In the genomic region with DNA sequence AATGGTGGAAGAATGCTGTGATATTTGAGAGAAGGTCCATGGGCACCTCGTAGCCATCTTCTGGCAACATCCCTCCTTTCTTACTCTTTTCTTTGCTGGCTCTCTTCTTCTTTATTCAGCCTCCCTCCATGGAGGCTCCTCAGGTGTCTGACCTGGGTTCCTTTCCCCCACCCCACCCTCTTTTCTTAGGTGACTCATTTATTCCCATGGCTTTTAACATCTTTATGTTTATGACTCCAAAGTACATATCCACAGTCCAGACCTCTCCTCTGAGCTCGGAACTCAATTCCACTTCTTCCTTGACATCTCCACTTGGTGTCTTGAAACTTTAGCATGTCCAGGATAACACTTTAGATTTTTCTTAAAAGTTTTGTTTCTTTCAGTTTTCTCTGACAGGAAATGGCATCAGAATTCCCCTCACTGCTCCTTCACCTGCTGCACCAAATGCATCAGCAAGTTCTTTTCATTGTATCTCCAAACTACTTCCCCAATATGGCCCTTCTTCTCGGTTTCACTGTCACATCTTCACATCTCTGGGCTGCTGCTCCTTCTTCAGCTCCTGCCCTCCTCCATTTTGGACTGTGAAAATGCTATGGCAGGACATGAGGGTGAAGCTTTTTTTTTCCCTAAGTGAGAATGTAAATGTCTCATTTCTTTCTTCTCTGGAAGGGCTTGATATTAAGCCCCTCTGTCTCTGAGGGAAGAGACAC, we compare ENCODE assay signal across 22 cellular contexts.
DNase-seq lines count a peak whose midpoint lies in the region; ATAC-seq and TF ChIP-seq lines count a peak whose summit lies in the region.
"Had no signal": no experiment of that assay in that cellular context is flagged by ENCODE, and none has a peak within 500 bp of the region (broad histone marks: within the 10 kb centered on the region; RNA-seq: fewer than 3 reads in every experiment).

No MANE protein-coding gene starts in this region.

- H3K9me3 Mint-ChIP-seq in activated B cell treated with CpG ODN at 0.5 μM for 24 hours = no peaks in the 10 kb centered on the region
- H3K9me3 Mint-ChIP-seq: CD14-positive monocyte, mesothelial cell of epicardium had no signal

- peaks cover 28% of the 10 kb centered on the region for H3K4me1 Mint-ChIP-seq in activated B cell treated with CpG ODN at 0.5 μM for 24 hours

- no peaks in the 10 kb centered on the region for H3K27me3 ChIP-seq in GM06990 (replicated peaks; ENCODE audit: control insufficient read depth, insufficient read depth, low read length)
- H3K27me3 ChIP-seq: Peyer's patch, vagina had no signal

- POLR2A ChIA-PET in activated B cell treated with CpG ODN at 0.5 μM for 24 hours (lab: Charles Lee) = interaction anchor here (0.6 to 0.8 kb wide), 3 partner anchors 137 to 1945 kb away, joined by 3 to 6 read pairs (median 4); partner anchors contain the start of gene DNAJB4

- no peaks in the 10 kb centered on the region for H3K27me3 Mint-ChIP-seq in activated B cell treated with CpG ODN at 0.5 μM for 24 hours

- H3K27ac Mint-ChIP-seq in activated B cell treated with CpG ODN at 0.5 μM for 24 hours = peak overlapping the region; percentile 53
- H3K27ac Mint-ChIP-seq: CD14-positive monocyte, mesothelial cell of epicardium had no signal

- H3K36me3 ChIP-seq in GM06990 (ENCODE audit: control insufficient read depth, insufficient read depth, low read length) = no peaks in the 10 kb centered on the region
- H3K36me3 ChIP-seq: Peyer's patch, vagina had no signal

- ATAC-seq in GM18873 (IDR thresholded peaks at IDR 0.05; ENCODE audit: low FRiP score, unreplicated experiment) (peak; percentile 31), HG02884 (IDR thresholded peaks at IDR 0.05; ENCODE audit: unreplicated experiment) (peak; percentile 32), activated B cell treated with CpG ODN at 0.5 μM for 24 hours (ENCODE audit: low read depth) (no peak), HG03378 (IDR thresholded peaks at IDR 0.05; ENCODE audit: unreplicated experiment) (no peak)
- ATAC-seq: A549, SK-N-SH treated with all-trans-retinoic acid at 6 μM for 48 hours had no signal

- no peaks in the 10 kb centered on the region for H3K36me3 Mint-ChIP-seq in activated B cell treated with CpG ODN at 0.5 μM for 24 hours (ENCODE audit: low read depth)
- H3K36me3 Mint-ChIP-seq: CD14-positive monocyte, mesothelial cell of epicardium had no signal

- intact Hi-C loops in activated B cell treated with CpG ODN at 0.5 μM for 24 hours (cut with micrococcal nuclease) = no loop called here

- no peak overlapping the region for H3K4me3 ChIP-seq in GM06990 (replicated peaks; ENCODE audit: low read depth, low read length)
- H3K4me3 ChIP-seq: A549, coronary artery, Peyer's patch, vagina had no signal

- CTCF ChIA-PET in activated B cell treated with CpG ODN at 0.5 μM for 24 hours (lab: Charles Lee) = interaction anchor here (8.2 kb wide), 1 partner anchor 10 kb away, joined by 54 read pairs; no protein-coding TSS in a partner anchor

- no peak overlapping the region for H3K4me3 Mint-ChIP-seq in activated B cell treated with CpG ODN at 0.5 μM for 24 hours
- H3K4me3 Mint-ChIP-seq: CD14-positive monocyte, mesothelial cell of epicardium had no signal

- no peak for TF ChIP-seq CTCF in GM06990 (IDR thresholded peaks at IDR 0.05; ENCODE audit: insufficient read depth, low read length, poor library complexity, severe bottlenecking)
- no peak for TF ChIP-seq CTCF in activated B cell treated with CpG ODN at 0.5 μM for 24 hours (IDR thresholded peaks at IDR 0.05)

- DNase-seq in GM06990 (ENCODE audit: extremely low read depth, insufficient read length) = peak; percentile 20
- DNase-seq in activated B cell treated with CpG ODN at 0.5 μM for 24 hours = no peak
- no peak for DNase-seq in NCI-H2029 (lab: John Stamatoyannopoulos, UW)
- DNase-seq in activated CD4-positive, CD25-positive, alpha-beta regulatory T cell treated with anti-CD3 and anti-CD28 coated beads, Interleukin-2, amount 50 U/mL, for 72 hours = no peak
- no peak for DNase-seq in activated T-cell treated with anti-CD3 and anti-CD28 coated beads for 4 hours
- DNase-seq: activated CD4-positive, alpha-beta T cell treated with anti-CD3 and anti-CD28 coated beads for 4 hours; activated naive CD4-positive, alpha-beta T cell treated with Interleukin-2 at 50 U/mL for 16 hours; DMS153; KG1; NCI-H1105 treated with DMSO at 0.1 percent for 48 hours; NCI-H774; stimulated activated CD4-positive, alpha-beta T cell treated with anti-CD3 and anti-CD28 coated beads, Interleukin-15, amount 100 ng/mL, for 24 hours had no signal

Comparison
In these comparisons a context has a peak if more than half of its experiments do, and no peak if none do; other contexts are left out.
1. ATAC-seq: peak in GM18873 (single experiment) and HG02884 (single experiment); none in activated B cell treated with CpG ODN at 0.5 μM for 24 hours (single experiment) and HG03378 (single experiment).